ENCODE assay signal across 18 cellular contexts in genomic region chr1:41721039-41721438, GRCh38.
DNase-seq lines count a peak whose midpoint lies in the region; ATAC-seq and TF ChIP-seq lines count a peak whose summit lies in the region.
"Had no signal": no experiment of that assay in that cellular context is flagged by ENCODE, and none has a peak within 500 bp of the region (broad histone marks: within the 10 kb centered on the region; RNA-seq: fewer than 3 reads in every experiment).

No MANE protein-coding gene starts in this region.

- H4K20me1 ChIP-seq in BLaER1 treated with 17β-estradiol and CSF1 and Interleukin-3, amounts not matched to agents 10 nM and 100 nM, result no peaks in the 10 kb centered on the region
- peaks cover 88% of the 10 kb centered on the region for H4K20me1 ChIP-seq in DND-41 (ENCODE audit: insufficient read depth, low read length)
- no peaks in the 10 kb centered on the region for H4K20me1 ChIP-seq in GM23248 (ENCODE audit: insufficient read depth)

- no peak for TF ChIP-seq CTCF in DND-41 (IDR thresholded peaks at IDR 0.05; ENCODE audit: borderline replicate concordance, extremely low read depth, low read length, poor library complexity, severe bottlenecking)
- no peak for TF ChIP-seq CTCF in GM10266 (IDR thresholded peaks at IDR 0.05; ENCODE audit: control insufficient read depth, insufficient read depth, low read depth, missing control alignments)

- no peaks in the 10 kb centered on the region for H3K27me3 ChIP-seq in BLaER1 treated with 17β-estradiol and CSF1 and Interleukin-3, amounts not matched to agents 10 nM and 100 nM
- H3K27me3 ChIP-seq in DND-41 (ENCODE audit: insufficient read depth, low read length, poor library complexity) (no peaks in the 10 kb centered on the region), GM23248 (replicated peaks; ENCODE audit: insufficient read depth) (no peaks in the 10 kb centered on the region)

- H2AFZ ChIP-seq in DND-41 (ENCODE audit: low read depth, low read length), result no peak overlapping the region
- H2AFZ ChIP-seq in GM23248, result no peak overlapping the region

- H3K4me1 Mint-ChIP-seq in activated T-helper 17 cell treated with anti-CD3 and anti-CD28 coated beads, Interleukin-2, amount 50 U/mL, for 72 hours, result peaks cover 23% of the 10 kb centered on the region

- peak overlapping the region in 3 of 11 experiments; percentile 2 to 10 (median 4); a peak in 4 of 22 replicates for H3K27ac ChIP-seq in BLaER1 treated with 17β-estradiol and CSF1 and Interleukin-3, amounts not matched to agents 10 nM and 100 nM
- H3K27ac ChIP-seq in DND-41 (ENCODE audit: low read length) (no peak overlapping the region), GM23248 (no peak overlapping the region)
- H3K27ac ChIP-seq: HL-60, lower lobe of right lung, thoracic aorta had no signal

- 91 to 94% methylated on average over 12 of the region's 12 CpGs for WGBS in GM23248 (ENCODE audit: low coverage in 1 of 2, low lambda C conversion rate in 2 of 2, missing lambda C conversion rate in 2 of 2), 2 experiments

- H3K4me2 ChIP-seq in BLaER1 treated with 17β-estradiol and CSF1 and Interleukin-3, amounts not matched to agents 10 nM and 100 nM, result peak overlapping the region; percentile 55 to 69 (median 62)
- H3K4me2 ChIP-seq in DND-41 (ENCODE audit: insufficient read depth, low read length) (no peak overlapping the region), GM23248 (ENCODE audit: unreplicated experiment) (no peak overlapping the region)

- no peaks in the 10 kb centered on the region for H3K27me3 Mint-ChIP-seq in activated T-helper 17 cell treated with anti-CD3 and anti-CD28 coated beads, Interleukin-2, amount 50 U/mL, for 72 hours

- DNase-seq in DND-41 (no peak), AG08396 (ENCODE audit: low spot score) (no peak), GM23248 (no peak), GM10266 (ENCODE audit: extremely low spot score) (no peak)
- DNase-seq: activated CD4-positive, alpha-beta T cell treated with anti-CD3 and anti-CD28 coated beads for 4 hours; C1 segment of cervical spinal cord; effector CD8-positive, alpha-beta T cell; GOT3; lower lobe of right lung; natural killer cell; NCI-H1694 treated with DMSO at 0.1 percent for 48 hours; NCI-H526 had no signal

- peaks cover 56 to 88% (median 75%) of the 10 kb centered on the region in 10 experiments for H3K4me1 ChIP-seq in BLaER1 treated with 17β-estradiol and CSF1 and Interleukin-3, amounts not matched to agents 10 nM and 100 nM
- peaks cover under 1% of the 10 kb centered on the region; the same call in 1 of the 2 replicates for H3K4me1 ChIP-seq in DND-41 (ENCODE audit: insufficient read depth, low read length)
- no peaks in the 10 kb centered on the region for H3K4me1 ChIP-seq in GM23248 (ENCODE audit: insufficient read depth)

- peak overlapping the region in 2 of 11 experiments; percentile 3 to 17; a peak in 2 of 22 replicates for H3K9ac ChIP-seq in BLaER1 treated with 17β-estradiol and CSF1 and Interleukin-3, amounts not matched to agents 10 nM and 100 nM
- H3K9ac ChIP-seq in DND-41 (ENCODE audit: low read depth, low read length) (no peak overlapping the region), GM23248 (no peak overlapping the region)

- H3K36me3 ChIP-seq in BLaER1 treated with 17β-estradiol and CSF1 and Interleukin-3, amounts not matched to agents 10 nM and 100 nM, result no peaks in the 10 kb centered on the region
- no peaks in the 10 kb centered on the region for H3K36me3 ChIP-seq in DND-41 (ENCODE audit: insufficient read depth, low read length)
- no peaks in the 10 kb centered on the region for H3K36me3 ChIP-seq in GM23248 (ENCODE audit: low read depth)
- H3K36me3 ChIP-seq: lower lobe of right lung, thoracic aorta had no signal

- H3K4me3 Mint-ChIP-seq in activated T-helper 17 cell treated with anti-CD3 and anti-CD28 coated beads, Interleukin-2, amount 50 U/mL, for 72 hours, result peak overlapping the region; percentile 67
- H3K4me3 Mint-ChIP-seq: natural killer cell had no signal

- H3K4me3 ChIP-seq in BLaER1 treated with 17β-estradiol and CSF1 and Interleukin-3, amounts not matched to agents 10 nM and 100 nM, result no peak overlapping the region
- H3K4me3 ChIP-seq in DND-41 (ENCODE audit: low read depth in 1 of 2, low read length in 2 of 2) (no peak overlapping the region), GM23248 (no peak overlapping the region)
- H3K4me3 ChIP-seq: lower lobe of right lung, thoracic aorta had no signal

- no peaks in the 10 kb centered on the region for H3K9me2 ChIP-seq in GM23248 (ENCODE audit: insufficient read depth)

- no peaks in the 10 kb centered on the region for H3K9me3 Mint-ChIP-seq in activated T-helper 17 cell treated with anti-CD3 and anti-CD28 coated beads, Interleukin-2, amount 50 U/mL, for 72 hours
- H3K9me3 Mint-ChIP-seq: natural killer cell had no signal

- ATAC-seq in DND-41 (ENCODE audit: insufficient read depth, low read depth), result peak; percentile 43
- ATAC-seq in HG03095 (IDR thresholded peaks at IDR 0.05; ENCODE audit: unreplicated experiment), result peak; percentile 38
- ATAC-seq in activated T-helper 17 cell treated with anti-CD3 and anti-CD28 coated beads, Interleukin-2, amount 50 U/mL, for 72 hours (replicated peaks), result peak; percentile 91
- ATAC-seq in HG03460 (IDR thresholded peaks at IDR 0.05; ENCODE audit: unreplicated experiment), result no peak
- ATAC-seq: lower lobe of right lung had no signal

- in situ Hi-C loops in GM23248 (cut with MboI), result no loop called here

- H3K27ac Mint-ChIP-seq in activated T-helper 17 cell treated with anti-CD3 and anti-CD28 coated beads, Interleukin-2, amount 50 U/mL, for 72 hours, result peak overlapping the region; percentile 66
- H3K27ac Mint-ChIP-seq: natural killer cell had no signal

- H3F3A ChIP-seq in GM23248 (ENCODE audit: insufficient read depth), result no peaks in the 10 kb centered on the region

- H3K79me2 ChIP-seq in DND-41 (ENCODE audit: insufficient read depth, low read length) (peaks cover 100% of the 10 kb centered on the region), GM23248 (ENCODE audit: insufficient read depth) (no peaks in the 10 kb centered on the region)

- no peaks in the 10 kb centered on the region for H3K36me3 Mint-ChIP-seq in activated T-helper 17 cell treated with anti-CD3 and anti-CD28 coated beads, Interleukin-2, amount 50 U/mL, for 72 hours (ENCODE audit: low read depth)
- H3K36me3 Mint-ChIP-seq: natural killer cell had no signal

- no peaks in the 10 kb centered on the region for H3K9me3 ChIP-seq in BLaER1 treated with 17β-estradiol and CSF1 and Interleukin-3, amounts not matched to agents 10 nM and 100 nM (replicated peaks in 1 of 11)
- H3K9me3 ChIP-seq in DND-41 (ENCODE audit: insufficient read depth, low read length, severe bottlenecking), result no peaks in the 10 kb centered on the region
- no peaks in the 10 kb centered on the region for H3K9me3 ChIP-seq in GM23248 (ENCODE audit: low read depth)
- H3K9me3 ChIP-seq: lower lobe of right lung, thoracic aorta had no signal

Comparison
In these comparisons a context has a peak if more than half of its experiments do, and no peak if none do; other contexts are left out.
1. H3K4me2 ChIP-seq: peak in BLaER1 treated with 17β-estradiol and CSF1 and Interleukin-3, amounts not matched to agents 10 nM and 100 nM (11 of 11); none in DND-41 (single experiment) and GM23248 (single experiment).